ENCODE assay signal across 28 cellular contexts in the genomic region with DNA sequence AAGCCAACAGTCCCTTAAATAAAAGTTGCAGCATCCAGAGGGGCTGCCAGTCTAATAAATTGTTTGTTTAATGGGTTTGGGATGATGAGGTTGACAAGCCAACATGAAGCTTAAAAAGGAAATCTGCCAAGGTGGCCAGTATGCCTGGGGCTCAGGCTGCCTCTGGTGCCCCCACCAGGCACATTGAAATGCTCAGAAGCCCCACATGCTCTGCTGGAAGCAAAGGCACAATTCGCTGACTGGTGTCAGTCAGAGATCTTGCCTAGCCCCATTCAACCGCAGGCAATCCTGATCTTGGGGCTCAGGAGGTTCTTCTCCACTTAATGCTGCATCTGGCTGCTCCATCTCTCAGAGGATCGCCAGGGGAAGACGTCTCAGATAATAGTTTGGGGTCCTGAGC.
"Had no signal": no experiment of that assay in that cellular context is flagged by ENCODE, and none has a peak within 500 bp of the region (broad histone marks: within the 10 kb centered on the region; RNA-seq: fewer than 3 reads in every experiment).

No MANE protein-coding gene starts in this region.

- H3K36me3 Mint-ChIP-seq: activated CD4-positive, alpha-beta memory T cell treated with anti-CD3 and anti-CD28 coated beads for 36 hours had no signal

- H3K27ac Mint-ChIP-seq: activated CD4-positive, alpha-beta memory T cell treated with anti-CD3 and anti-CD28 coated beads for 36 hours; activated CD4-positive, alpha-beta T cell treated with anti-CD3 and anti-CD28 coated beads, Interleukin-2, amount 10 ng/mL, durations not matched to agents 24 days and 14 days; effector memory CD8-positive, alpha-beta T cell; nephron progenitor cell; stimulated activated naive CD8-positive, alpha-beta T cell treated with anti-CD3 and anti-CD28 coated beads, Interleukin-15, Interleukin-2, amounts not matched to agents 100 ng/mL and 50 ng/mL, for 24 hours; T-helper 2 cell treated with Interferon-gamma antibody and Interleukin-4, amounts not matched to agents 5 μg/mL and 100 μg/mL, for 36 hours had no signal

- H3K4me3 Mint-ChIP-seq: activated CD4-positive, alpha-beta memory T cell treated with anti-CD3 and anti-CD28 coated beads for 36 hours; activated CD4-positive, alpha-beta T cell treated with anti-CD3 and anti-CD28 coated beads, Interleukin-2, amount 10 ng/mL, durations not matched to agents 24 days and 14 days; effector memory CD8-positive, alpha-beta T cell; nephron progenitor cell; stimulated activated naive CD8-positive, alpha-beta T cell treated with anti-CD3 and anti-CD28 coated beads, Interleukin-15, Interleukin-2, amounts not matched to agents 100 ng/mL and 50 ng/mL, for 24 hours; T-helper 2 cell treated with Interferon-gamma antibody and Interleukin-4, amounts not matched to agents 5 μg/mL and 100 μg/mL, for 36 hours had no signal

- DNase-seq: activated CD4-positive, alpha-beta memory T cell treated with anti-CD3 and anti-CD28 coated beads for 36 hours; activated CD4-positive, alpha-beta T cell treated with anti-CD3 and anti-CD28 coated beads, Interleukin-2, amount 10 ng/mL, durations not matched to agents 24 days and 14 days; activated CD4-positive, CD25-positive, alpha-beta regulatory T cell treated with anti-CD3 and anti-CD28 coated beads, Interleukin-2, amount 50 U/mL, for 72 hours; activated CD8-positive, alpha-beta memory T cell treated with anti-CD3 and anti-CD28 coated beads, Interleukin-2, amount 50 U/mL, for 4 hours; activated gamma-delta T cell; activated naive CD4-positive, alpha-beta T cell treated with anti-CD3 and anti-CD28 coated beads, Interleukin-2, amount 50 U/mL, for 16 hours; activated T-cell treated with anti-CD3 and anti-CD28 coated beads, Interleukin-2, amount 50 U/mL, for 1 hour; amniotic stem cell; brain microvascular endothelial cell; effector memory CD8-positive, alpha-beta T cell; foreskin keratinocyte; left cardiac atrium; left ventricle myocardium superior; nephron progenitor cell; nucleus accumbens; pancreas; retina; stimulated activated CD4-positive, alpha-beta T cell treated with anti-CD3 and anti-CD28 coated beads, Interleukin-12 subunit alpha, Interleukin-12 subunit beta, amount 100 ng/mL, for 4 hours; stimulated activated CD4-positive, alpha-beta T cell treated with anti-CD3 and anti-CD28 coated beads, Interleukin-4, amount 100 ng/mL, for 1 hour; trophoblast cell had no signal

- H3K9me3 Mint-ChIP-seq: activated CD4-positive, alpha-beta memory T cell treated with anti-CD3 and anti-CD28 coated beads for 36 hours; activated CD4-positive, alpha-beta T cell treated with anti-CD3 and anti-CD28 coated beads, Interleukin-2, amount 10 ng/mL, durations not matched to agents 24 days and 14 days; effector memory CD8-positive, alpha-beta T cell; nephron progenitor cell; stimulated activated naive CD8-positive, alpha-beta T cell treated with anti-CD3 and anti-CD28 coated beads, Interleukin-15, Interleukin-2, amounts not matched to agents 100 ng/mL and 50 ng/mL, for 24 hours; T-helper 2 cell treated with Interferon-gamma antibody and Interleukin-4, amounts not matched to agents 5 μg/mL and 100 μg/mL, for 36 hours had no signal

- H3K4me1 ChIP-seq: foreskin keratinocyte, pancreas, prostate gland had no signal

- H3K4me3 ChIP-seq: coronary artery, pancreas, prostate gland, skin epidermis, thoracic aorta had no signal

- H3K4me1 Mint-ChIP-seq: activated CD4-positive, alpha-beta T cell treated with anti-CD3 and anti-CD28 coated beads, Interleukin-2, amount 10 ng/mL, durations not matched to agents 24 days and 14 days had no signal

- H3K27ac ChIP-seq: brain microvascular endothelial cell, coronary artery, foreskin keratinocyte, pancreas, prostate gland, skin epidermis, thoracic aorta, VCaP had no signal

- ATAC-seq: effector memory CD8-positive, alpha-beta T cell; foreskin keratinocyte; left cardiac atrium; left ventricle myocardium superior; pancreas; sciatic nerve had no signal

- H3K9me3 ChIP-seq: pancreas, prostate gland, thoracic aorta had no signal

- H3K36me3 ChIP-seq: brain microvascular endothelial cell, pancreas, prostate gland, thoracic aorta had no signal

- H3K27me3 ChIP-seq: brain microvascular endothelial cell, pancreas had no signal
